10 cellular contexts compared by ENCODE assay signal in genomic region chr14:32657081-32657480, GRCh38.
DNase-seq lines count a peak whose midpoint lies in the region; ATAC-seq and TF ChIP-seq lines count a peak whose summit lies in the region.
"Had no signal": no experiment of that assay in that cellular context is flagged by ENCODE, and none has a peak within 500 bp of the region (broad histone marks: within the 10 kb centered on the region; RNA-seq: fewer than 3 reads in every experiment).

No MANE protein-coding gene starts in this region.

- peak overlapping the region; percentile 40; the same call in 1 of the 2 replicates for H2AFZ ChIP-seq in PC-3 (ENCODE audit: low read length)

- H3K27ac ChIP-seq in PC-3 (ENCODE audit: low read length): no peak overlapping the region
- no peak overlapping the region for H3K27ac ChIP-seq in transverse colon
- H3K27ac ChIP-seq: 22Rv1 had no signal

- H3K27me3 ChIP-seq in PC-3 (ENCODE audit: low read length): no peaks in the 10 kb centered on the region
- no peaks in the 10 kb centered on the region for H3K27me3 ChIP-seq in transverse colon

- no peaks in the 10 kb centered on the region for H3K4me1 ChIP-seq in PC-3 (ENCODE audit: insufficient read depth, low read length)
- no peaks in the 10 kb centered on the region for H3K4me1 ChIP-seq in transverse colon

- in situ Hi-C loops in transverse colon (cut with MboI; ENCODE audit: low pct_ligation_motif_present in 1 of 4, low pct_unique_long_range_greater_than_20kb in 1 of 4, low sequenced_read_pairs in 3 of 4): no loop called here

- H3K4me2 ChIP-seq in PC-3 (ENCODE audit: low read length): no peak overlapping the region

- no peak overlapping the region for H3K9ac ChIP-seq in PC-3 (ENCODE audit: low read length)

- no peaks in the 10 kb centered on the region for H3F3A ChIP-seq in PC-3 (ENCODE audit: low read length, unreplicated experiment)

- H3K36me3 ChIP-seq in PC-3 (ENCODE audit: low read depth, low read length) (no peaks in the 10 kb centered on the region), transverse colon (no peaks in the 10 kb centered on the region)

- TF ChIP-seq EP300 in transverse colon (IDR thresholded peaks at IDR 0.05; ENCODE audit: low read depth): no peak

- intact Hi-C loops in PC-3 (cut with micrococcal nuclease) (no loop called here), left ventricle myocardium superior (cut with micrococcal nuclease) (no loop called here), transverse colon (cut with DNase I; ENCODE audit: low total_unique reads) (no loop called here)

- no peaks in the 10 kb centered on the region for H4K20me1 ChIP-seq in PC-3 (ENCODE audit: low read length)

- TF ChIP-seq POLR2A in transverse colon (IDR thresholded peaks at IDR 0.05): no peak

- no TSS peak for BruUV-seq in PC-3 (replicated peaks; lab: Mats Ljungman, UMichigan)

- POLR2A ChIA-PET in PC-3 (lab: Charles Lee; ENCODE audit: unreplicated experiment): no interaction called here

- H3K4me3 ChIP-seq in PC-3 (ENCODE audit: low read length): no peak overlapping the region
- no peak overlapping the region for H3K4me3 ChIP-seq in transverse colon

- peak; percentile 30 for DNase-seq in DMS53 (lab: John Stamatoyannopoulos, UW)
- no peak for DNase-seq in DMS53 treated with DMSO at 0.1 percent for 48 hours (lab: John Stamatoyannopoulos, UW; ENCODE audit: unreplicated experiment)
- DNase-seq in PC-3: peak; percentile 10
- no peak for DNase-seq in left ventricle myocardium superior
- peak; percentile 14 for DNase-seq in transverse colon
- no peak for DNase-seq in NCI-H345 (lab: John Stamatoyannopoulos, UW)
- no peak for DNase-seq in NCI-H2107 treated with DMSO at 0.1 percent for 48 hours (lab: John Stamatoyannopoulos, UW; ENCODE audit: unreplicated experiment)
- no peak for DNase-seq in NAMALWA (ENCODE audit: low spot score)
- DNase-seq: amniotic stem cell had no signal

- H3K9me2 ChIP-seq in PC-3 (replicated peaks; ENCODE audit: low read length): no peaks in the 10 kb centered on the region

- CTCF ChIA-PET in PC-3 (lab: Charles Lee): no interaction called here

- 64 to 77% methylated on average over 4 of the region's 4 CpGs for WGBS in transverse colon (ENCODE audit: low coverage in 1 of 2), 2 donors

- TF ChIP-seq CTCF in PC-3 (conservative IDR thresholded peaks at IDR 0.05; ENCODE audit: low read depth, low read length) (no peak), transverse colon (IDR thresholded peaks at IDR 0.05) (no peak)

- no peak for ATAC-seq in PC-3
- ATAC-seq in left ventricle myocardium superior: peak; percentile 71

- no peaks in the 10 kb centered on the region for H3K9me3 ChIP-seq in PC-3 (ENCODE audit: low read length)
- no peaks in the 10 kb centered on the region for H3K9me3 ChIP-seq in transverse colon

- H3K79me2 ChIP-seq in PC-3 (ENCODE audit: low read length): no peaks in the 10 kb centered on the region

Comparison
In these comparisons a context has a peak if more than half of its experiments do, and no peak if none do; other contexts are left out.
1. DNase-seq: peak in DMS53 (single experiment), PC-3 (single experiment) and transverse colon (single experiment); none in DMS53 treated with DMSO at 0.1 percent for 48 hours (single experiment), left ventricle myocardium superior (single experiment), NCI-H345 (single experiment), NCI-H2107 treated with DMSO at 0.1 percent for 48 hours (single experiment) and NAMALWA (single experiment).